ENCODE assay signal across 19 cellular contexts in the genomic region with DNA sequence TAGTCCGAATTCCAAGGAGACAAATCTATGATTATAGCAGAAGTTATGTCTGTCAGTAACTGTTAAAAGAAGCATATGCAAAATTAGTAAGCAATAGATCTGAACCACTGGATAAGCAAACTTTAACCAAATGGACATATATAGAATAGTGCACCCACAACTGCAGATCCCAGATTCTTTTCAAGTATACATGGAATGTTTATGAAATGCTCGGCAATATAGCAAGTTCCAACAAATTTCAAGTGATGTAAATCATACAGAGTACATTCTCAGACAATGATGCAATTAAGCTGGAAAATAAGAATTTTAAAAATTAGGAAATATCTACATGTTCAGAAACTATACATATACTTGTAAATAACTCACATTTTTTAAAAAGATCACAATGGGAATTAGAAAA.
"Had no signal": no experiment of that assay in that cellular context is flagged by ENCODE, and none has a peak within 500 bp of the region (broad histone marks: within the 10 kb centered on the region; RNA-seq: fewer than 3 reads in every experiment).

No MANE protein-coding gene starts in this region.

- H3K9me3 Mint-ChIP-seq: naive thymus-derived CD8-positive, alpha-beta T cell; stimulated activated memory B cell treated with anti-CD40 and anti-IgM and Interleukin-4, amounts not matched to agents 10 μg/mL and 1 μg/mL and 100 μg/mL, for 72 hours had no signal

- H3K9me3 ChIP-seq: mucosa of descending colon, tibial artery, vagina had no signal

- H3K27ac Mint-ChIP-seq: activated CD4-positive, alpha-beta T cell treated with anti-CD3 and anti-CD28 coated beads, Interleukin-2, amount 10 ng/mL, durations not matched to agents 7 days and 5 days; activated naive CD4-positive, alpha-beta T cell treated with anti-CD3 and anti-CD28 coated beads, Interleukin-2, amount 10 ng/mL, durations not matched to agents 7 days and 5 days; activated T-helper 2 cell treated with anti-CD3 and anti-CD28 coated beads, Interferon-gamma antibody, Interleukin-2, Interleukin-4, amounts not matched to agents 10 μg/mL and 5 μg/mL and 100 μg/mL, durations not matched to agents 14 hours and 24 hours and 36 hours; naive thymus-derived CD8-positive, alpha-beta T cell; stimulated activated memory B cell treated with anti-CD40 and anti-IgM and Interleukin-4, amounts not matched to agents 10 μg/mL and 1 μg/mL and 100 μg/mL, for 72 hours; T-helper 17 cell had no signal

- H3K27me3 Mint-ChIP-seq: naive thymus-derived CD8-positive, alpha-beta T cell; T-helper 17 cell had no signal

- DNase-seq: activated CD4-positive, alpha-beta T cell treated with anti-CD3 and anti-CD28 coated beads, Interleukin-2, amount 10 ng/mL, durations not matched to agents 7 days and 5 days; activated CD4-positive, CD25-positive, alpha-beta regulatory T cell; activated naive CD4-positive, alpha-beta T cell treated with anti-CD3 and anti-CD28 coated beads, Interleukin-2, amount 10 ng/mL, durations not matched to agents 7 days and 5 days; activated T-cell treated with anti-CD3 and anti-CD28 coated beads for 4 hours; amniotic stem cell; hypothalamus; mucosa of descending colon; naive thymus-derived CD8-positive, alpha-beta T cell; right cardiac atrium; spleen; stimulated activated CD4-positive, alpha-beta T cell treated with anti-CD3 and anti-CD28 coated beads, Interleukin-1b, Interleukin-23, amount 100 ng/mL, for 48 hours; T-helper 17 cell; tibial artery had no signal

- H3K4me3 ChIP-seq: lung, mucosa of descending colon, spleen, tibial artery, vagina had no signal

- FAIRE-seq: colon, endothelial cell of umbilical vein had no signal

- H3K36me3 ChIP-seq: spleen, tibial artery, vagina had no signal

- H3K27ac ChIP-seq: spleen, tibial artery, vagina had no signal

- H3K4me1 ChIP-seq: tibial artery had no signal

- H3K4me3 Mint-ChIP-seq: activated CD4-positive, alpha-beta T cell treated with anti-CD3 and anti-CD28 coated beads, Interleukin-2, amount 10 ng/mL, durations not matched to agents 7 days and 5 days; activated naive CD4-positive, alpha-beta T cell treated with anti-CD3 and anti-CD28 coated beads, Interleukin-2, amount 10 ng/mL, durations not matched to agents 7 days and 5 days; naive thymus-derived CD8-positive, alpha-beta T cell; stimulated activated memory B cell treated with anti-CD40 and anti-IgM and Interleukin-4, amounts not matched to agents 10 μg/mL and 1 μg/mL and 100 μg/mL, for 72 hours; T-helper 17 cell had no signal

- H3K36me3 Mint-ChIP-seq: naive thymus-derived CD8-positive, alpha-beta T cell; stimulated activated memory B cell treated with anti-CD40 and anti-IgM and Interleukin-4, amounts not matched to agents 10 μg/mL and 1 μg/mL and 100 μg/mL, for 72 hours had no signal

- ATAC-seq: mucosa of descending colon; naive thymus-derived CD8-positive, alpha-beta T cell; right cardiac atrium; stimulated activated memory B cell treated with anti-CD40 and anti-IgM and Interleukin-4, amounts not matched to agents 10 μg/mL and 1 μg/mL and 100 μg/mL, for 72 hours; T-helper 17 cell had no signal
